13 cellular contexts compared by ENCODE assay signal in the genomic region with DNA sequence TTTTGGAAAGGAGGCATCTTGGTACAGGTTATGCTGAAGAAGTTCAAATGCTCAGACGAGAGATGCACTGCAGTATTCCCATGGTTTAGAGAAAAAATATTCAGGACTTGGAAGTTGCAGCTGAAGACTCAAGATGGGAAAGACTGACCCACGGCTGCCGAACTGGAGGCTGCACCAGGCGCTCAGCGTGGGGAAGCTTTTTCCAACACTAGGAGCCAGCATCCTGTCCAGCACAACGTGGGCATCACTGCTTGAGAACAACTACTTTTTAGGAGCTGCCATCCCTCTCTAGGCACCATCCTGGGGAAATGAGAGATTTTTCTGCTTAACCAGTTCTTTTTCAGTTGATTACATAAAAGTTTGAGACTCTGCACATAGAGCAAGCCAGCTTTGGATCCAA.
"Had no signal": no experiment of that assay in that cellular context is flagged by ENCODE, and none has a peak within 500 bp of the region (broad histone marks: within the 10 kb centered on the region; RNA-seq: fewer than 3 reads in every experiment).

No MANE protein-coding gene starts in this region.

- H3K27me3 ChIP-seq: left lung, neural progenitor cell, ovary had no signal

- H3K9me3 ChIP-seq: left lung, ovary had no signal

- H3K9ac ChIP-seq: neural progenitor cell had no signal

- H3K4me2 ChIP-seq: neural progenitor cell had no signal

- H3K27ac Mint-ChIP-seq: activated CD4-positive, alpha-beta memory T cell treated with anti-CD3 and anti-CD28 coated beads, Interleukin-2, amount 10 ng/mL, durations not matched to agents 7 days and 5 days; activated CD4-positive, alpha-beta T cell treated with anti-CD3 and anti-CD28 coated beads for 36 hours; activated naive CD8-positive, alpha-beta T cell treated with anti-CD3 and anti-CD28 coated beads, Interleukin-2, amount 10 ng/mL, durations not matched to agents 7 days and 5 days; activated T-cell treated with anti-CD3 and anti-CD28 coated beads, Interleukin-2, amount 50 U/mL, for 72 hours; dendritic cell treated with granulocyte-macrophage colony-stimulating factor and Interleukin-4, amounts not matched to agents 40 ng/mL and 50 ng/mL, for 4 days; neural progenitor cell; T-cell had no signal

- DNase-seq: activated CD4-positive, alpha-beta memory T cell treated with anti-CD3 and anti-CD28 coated beads, Interleukin-2, amount 10 ng/mL, durations not matched to agents 7 days and 5 days; activated CD4-positive, alpha-beta T cell treated with anti-CD3 and anti-CD28 coated beads for 36 hours; activated gamma-delta T cell treated with Interleukin-2 at 50 U/mL for 16 hours; activated naive CD8-positive, alpha-beta T cell treated with anti-CD3 and anti-CD28 coated beads, Interleukin-2, amount 10 ng/mL, durations not matched to agents 7 days and 5 days; activated T-cell treated with anti-CD3 and anti-CD28 coated beads, Interleukin-2, amount 50 U/mL, for 72 hours; erythroblast; ovary; T-cell; WERI-Rb-1 had no signal

- H3K4me3 Mint-ChIP-seq: activated CD4-positive, alpha-beta memory T cell treated with anti-CD3 and anti-CD28 coated beads, Interleukin-2, amount 10 ng/mL, durations not matched to agents 7 days and 5 days; activated CD4-positive, alpha-beta T cell treated with anti-CD3 and anti-CD28 coated beads for 36 hours; activated naive CD8-positive, alpha-beta T cell treated with anti-CD3 and anti-CD28 coated beads, Interleukin-2, amount 10 ng/mL, durations not matched to agents 7 days and 5 days; activated T-cell treated with anti-CD3 and anti-CD28 coated beads, Interleukin-2, amount 50 U/mL, for 72 hours; central memory CD8-positive, alpha-beta T cell; dendritic cell treated with granulocyte-macrophage colony-stimulating factor and Interleukin-4, amounts not matched to agents 40 ng/mL and 50 ng/mL, for 4 days; neural progenitor cell; T-cell had no signal

- H3K4me1 Mint-ChIP-seq: activated CD4-positive, alpha-beta memory T cell treated with anti-CD3 and anti-CD28 coated beads, Interleukin-2, amount 10 ng/mL, durations not matched to agents 7 days and 5 days; activated CD4-positive, alpha-beta T cell treated with anti-CD3 and anti-CD28 coated beads for 36 hours; activated naive CD8-positive, alpha-beta T cell treated with anti-CD3 and anti-CD28 coated beads, Interleukin-2, amount 10 ng/mL, durations not matched to agents 7 days and 5 days had no signal

- H3K9me3 Mint-ChIP-seq: activated CD4-positive, alpha-beta memory T cell treated with anti-CD3 and anti-CD28 coated beads, Interleukin-2, amount 10 ng/mL, durations not matched to agents 7 days and 5 days; activated naive CD8-positive, alpha-beta T cell treated with anti-CD3 and anti-CD28 coated beads, Interleukin-2, amount 10 ng/mL, durations not matched to agents 7 days and 5 days; activated T-cell treated with anti-CD3 and anti-CD28 coated beads, Interleukin-2, amount 50 U/mL, for 72 hours; central memory CD8-positive, alpha-beta T cell; dendritic cell treated with granulocyte-macrophage colony-stimulating factor and Interleukin-4, amounts not matched to agents 40 ng/mL and 50 ng/mL, for 4 days; neural progenitor cell; T-cell had no signal

- H3K27ac ChIP-seq: left lung, ovary, WERI-Rb-1 had no signal

- H3K36me3 ChIP-seq: ovary had no signal

- H3K27me3 Mint-ChIP-seq: activated CD4-positive, alpha-beta memory T cell treated with anti-CD3 and anti-CD28 coated beads, Interleukin-2, amount 10 ng/mL, durations not matched to agents 7 days and 5 days; activated CD4-positive, alpha-beta T cell treated with anti-CD3 and anti-CD28 coated beads for 36 hours; activated naive CD8-positive, alpha-beta T cell treated with anti-CD3 and anti-CD28 coated beads, Interleukin-2, amount 10 ng/mL, durations not matched to agents 7 days and 5 days; central memory CD8-positive, alpha-beta T cell; dendritic cell treated with granulocyte-macrophage colony-stimulating factor and Interleukin-4, amounts not matched to agents 40 ng/mL and 50 ng/mL, for 4 days; T-cell had no signal

- H3K4me3 ChIP-seq: left lung, neural progenitor cell, ovary had no signal
